In the genomic region with DNA sequence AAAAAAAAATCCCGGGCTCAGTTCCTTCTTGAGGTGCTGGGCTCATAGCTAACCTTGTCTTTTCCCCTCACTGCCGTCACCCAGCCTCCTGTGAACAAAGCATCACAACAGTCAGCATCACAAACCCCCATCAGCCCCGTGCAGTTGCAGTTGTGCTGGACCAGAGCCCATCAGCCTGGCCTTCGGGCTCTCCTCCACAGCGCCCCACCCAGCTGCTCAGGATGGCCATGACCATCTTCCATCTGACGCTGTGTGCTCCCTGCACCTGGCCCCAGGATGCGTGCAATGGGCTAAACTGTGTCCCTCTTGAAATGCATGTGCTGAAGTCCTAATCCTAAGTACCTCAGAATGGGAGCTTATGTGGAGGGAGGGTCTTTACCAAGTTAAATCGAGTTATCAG, we compare ENCODE assay signal across 1 cellular context.
TF ChIP-seq lines count a peak whose summit lies in the region.

No MANE protein-coding gene starts in this region.

TF ChIP-seq in K562, 482 proteins besides CTCF, POLR2A, EP300 and RAD21:
- TF ChIP-seq, protein P1, sequence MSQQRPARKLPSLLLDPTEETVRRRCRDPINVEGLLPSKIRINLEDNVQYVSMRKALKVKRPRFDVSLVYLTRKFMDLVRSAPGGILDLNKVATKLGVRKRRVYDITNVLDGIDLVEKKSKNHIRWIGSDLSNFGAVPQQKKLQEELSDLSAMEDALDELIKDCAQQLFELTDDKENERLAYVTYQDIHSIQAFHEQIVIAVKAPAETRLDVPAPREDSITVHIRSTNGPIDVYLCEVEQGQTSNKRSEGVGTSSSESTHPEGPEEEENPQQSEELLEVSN (IDR thresholded peaks at IDR 0.05; ENCODE audit: borderline replicate concordance in 1 of 2, extremely low read depth in 1 of 2, insufficient read depth in 1 of 2, insufficient read length in 1 of 2, low read depth in 1 of 2, low read length in 1 of 2, poor library complexity in 1 of 2, severe bottlenecking in 1 of 2): no peak
- TF ChIP-seq ZNF830 (CRISPR knock-in tag; IDR thresholded peaks at IDR 0.05) (no peak), CHD2 (IDR thresholded peaks at IDR 0.05; ENCODE audit: low read depth, low read length) (no peak), ZEB2 (IDR thresholded peaks at IDR 0.05) (no peak), ETV6 (IDR thresholded peaks at IDR 0.05; ENCODE audit: borderline replicate concordance in 1 of 2, low read depth in 2 of 2, low read length in 1 of 2) (no peak), ETV6 (CRISPR knock-in tag; IDR thresholded peaks at IDR 0.05; ENCODE audit: borderline replicate concordance) (no peak), ZNF23 (CRISPR knock-in tag; IDR thresholded peaks at IDR 0.05) (no peak), ZC3H8 (IDR thresholded peaks at IDR 0.05) (no peak)
- TF ChIP-seq, protein P2, sequence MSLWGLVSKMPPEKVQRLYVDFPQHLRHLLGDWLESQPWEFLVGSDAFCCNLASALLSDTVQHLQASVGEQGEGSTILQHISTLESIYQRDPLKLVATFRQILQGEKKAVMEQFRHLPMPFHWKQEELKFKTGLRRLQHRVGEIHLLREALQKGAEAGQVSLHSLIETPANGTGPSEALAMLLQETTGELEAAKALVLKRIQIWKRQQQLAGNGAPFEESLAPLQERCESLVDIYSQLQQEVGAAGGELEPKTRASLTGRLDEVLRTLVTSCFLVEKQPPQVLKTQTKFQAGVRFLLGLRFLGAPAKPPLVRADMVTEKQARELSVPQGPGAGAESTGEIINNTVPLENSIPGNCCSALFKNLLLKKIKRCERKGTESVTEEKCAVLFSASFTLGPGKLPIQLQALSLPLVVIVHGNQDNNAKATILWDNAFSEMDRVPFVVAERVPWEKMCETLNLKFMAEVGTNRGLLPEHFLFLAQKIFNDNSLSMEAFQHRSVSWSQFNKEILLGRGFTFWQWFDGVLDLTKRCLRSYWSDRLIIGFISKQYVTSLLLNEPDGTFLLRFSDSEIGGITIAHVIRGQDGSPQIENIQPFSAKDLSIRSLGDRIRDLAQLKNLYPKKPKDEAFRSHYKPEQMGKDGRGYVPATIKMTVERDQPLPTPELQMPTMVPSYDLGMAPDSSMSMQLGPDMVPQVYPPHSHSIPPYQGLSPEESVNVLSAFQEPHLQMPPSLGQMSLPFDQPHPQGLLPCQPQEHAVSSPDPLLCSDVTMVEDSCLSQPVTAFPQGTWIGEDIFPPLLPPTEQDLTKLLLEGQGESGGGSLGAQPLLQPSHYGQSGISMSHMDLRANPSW (CRISPR knock-in tag; IDR thresholded peaks at IDR 0.05): no peak
- TF ChIP-seq, protein P3, sequence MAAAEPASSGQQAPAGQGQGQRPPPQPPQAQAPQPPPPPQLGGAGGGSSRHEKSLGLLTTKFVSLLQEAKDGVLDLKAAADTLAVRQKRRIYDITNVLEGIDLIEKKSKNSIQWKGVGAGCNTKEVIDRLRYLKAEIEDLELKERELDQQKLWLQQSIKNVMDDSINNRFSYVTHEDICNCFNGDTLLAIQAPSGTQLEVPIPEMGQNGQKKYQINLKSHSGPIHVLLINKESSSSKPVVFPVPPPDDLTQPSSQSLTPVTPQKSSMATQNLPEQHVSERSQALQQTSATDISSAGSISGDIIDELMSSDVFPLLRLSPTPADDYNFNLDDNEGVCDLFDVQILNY (CRISPR knock-in tag; IDR thresholded peaks at IDR 0.05): no peak
- TF ChIP-seq, protein P4, sequence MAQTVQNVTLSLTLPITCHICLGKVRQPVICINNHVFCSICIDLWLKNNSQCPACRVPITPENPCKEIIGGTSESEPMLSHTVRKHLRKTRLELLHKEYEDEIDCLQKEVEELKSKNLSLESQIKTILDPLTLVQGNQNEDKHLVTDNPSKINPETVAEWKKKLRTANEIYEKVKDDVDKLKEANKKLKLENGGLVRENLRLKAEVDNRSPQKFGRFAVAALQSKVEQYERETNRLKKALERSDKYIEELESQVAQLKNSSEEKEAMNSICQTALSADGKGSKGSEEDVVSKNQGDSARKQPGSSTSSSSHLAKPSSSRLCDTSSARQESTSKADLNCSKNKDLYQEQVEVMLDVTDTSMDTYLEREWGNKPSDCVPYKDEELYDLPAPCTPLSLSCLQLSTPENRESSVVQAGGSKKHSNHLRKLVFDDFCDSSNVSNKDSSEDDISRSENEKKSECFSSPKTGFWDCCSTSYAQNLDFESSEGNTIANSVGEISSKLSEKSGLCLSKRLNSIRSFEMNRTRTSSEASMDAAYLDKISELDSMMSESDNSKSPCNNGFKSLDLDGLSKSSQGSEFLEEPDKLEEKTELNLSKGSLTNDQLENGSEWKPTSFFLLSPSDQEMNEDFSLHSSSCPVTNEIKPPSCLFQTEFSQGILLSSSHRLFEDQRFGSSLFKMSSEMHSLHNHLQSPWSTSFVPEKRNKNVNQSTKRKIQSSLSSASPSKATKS (CRISPR knock-in tag; IDR thresholded peaks at IDR 0.05): no peak
- TF ChIP-seq, protein P5, sequence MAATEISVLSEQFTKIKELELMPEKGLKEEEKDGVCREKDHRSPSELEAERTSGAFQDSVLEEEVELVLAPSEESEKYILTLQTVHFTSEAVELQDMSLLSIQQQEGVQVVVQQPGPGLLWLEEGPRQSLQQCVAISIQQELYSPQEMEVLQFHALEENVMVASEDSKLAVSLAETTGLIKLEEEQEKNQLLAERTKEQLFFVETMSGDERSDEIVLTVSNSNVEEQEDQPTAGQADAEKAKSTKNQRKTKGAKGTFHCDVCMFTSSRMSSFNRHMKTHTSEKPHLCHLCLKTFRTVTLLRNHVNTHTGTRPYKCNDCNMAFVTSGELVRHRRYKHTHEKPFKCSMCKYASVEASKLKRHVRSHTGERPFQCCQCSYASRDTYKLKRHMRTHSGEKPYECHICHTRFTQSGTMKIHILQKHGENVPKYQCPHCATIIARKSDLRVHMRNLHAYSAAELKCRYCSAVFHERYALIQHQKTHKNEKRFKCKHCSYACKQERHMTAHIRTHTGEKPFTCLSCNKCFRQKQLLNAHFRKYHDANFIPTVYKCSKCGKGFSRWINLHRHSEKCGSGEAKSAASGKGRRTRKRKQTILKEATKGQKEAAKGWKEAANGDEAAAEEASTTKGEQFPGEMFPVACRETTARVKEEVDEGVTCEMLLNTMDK (IDR thresholded peaks at IDR 0.05; ENCODE audit: borderline replicate concordance, insufficient read depth, low read depth, low read length, poor library complexity, severe bottlenecking): no peak
- TF ChIP-seq, protein P6, sequence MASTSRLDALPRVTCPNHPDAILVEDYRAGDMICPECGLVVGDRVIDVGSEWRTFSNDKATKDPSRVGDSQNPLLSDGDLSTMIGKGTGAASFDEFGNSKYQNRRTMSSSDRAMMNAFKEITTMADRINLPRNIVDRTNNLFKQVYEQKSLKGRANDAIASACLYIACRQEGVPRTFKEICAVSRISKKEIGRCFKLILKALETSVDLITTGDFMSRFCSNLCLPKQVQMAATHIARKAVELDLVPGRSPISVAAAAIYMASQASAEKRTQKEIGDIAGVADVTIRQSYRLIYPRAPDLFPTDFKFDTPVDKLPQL (IDR thresholded peaks at IDR 0.05; ENCODE audit: extremely low read depth, insufficient read length): no peak
TF ChIP-seq in K562: peak in this region for 0.
